2 cellular contexts compared by ENCODE assay signal in genomic region chr2:17604050-17604449, GRCh38.
TF ChIP-seq lines count a peak whose summit lies in the region.

No MANE protein-coding gene starts in this region.

TF ChIP-seq in A549, 52 proteins besides CTCF, POLR2A, EP300 and RAD21:
- TF ChIP-seq KDM5A (IDR thresholded peaks at IDR 0.05) (no peak), MAFK (IDR thresholded peaks at IDR 0.05; ENCODE audit: partially characterized antibody) (peak; percentile 13)

TF ChIP-seq in IMR-90, 13 proteins besides CTCF, POLR2A, EP300 and RAD21:
- TF ChIP-seq MXI1 (IDR thresholded peaks at IDR 0.05; ENCODE audit: borderline replicate concordance, low read depth, low read length), result no peak
- TF ChIP-seq BHLHE40 (IDR thresholded peaks at IDR 0.05; ENCODE audit: low read depth, low read length), result no peak
- TF ChIP-seq MAFK (IDR thresholded peaks at IDR 0.05; ENCODE audit: low read depth, low read length), result no peak
